ENCODE assay signal across 10 cellular contexts in the genomic region with DNA sequence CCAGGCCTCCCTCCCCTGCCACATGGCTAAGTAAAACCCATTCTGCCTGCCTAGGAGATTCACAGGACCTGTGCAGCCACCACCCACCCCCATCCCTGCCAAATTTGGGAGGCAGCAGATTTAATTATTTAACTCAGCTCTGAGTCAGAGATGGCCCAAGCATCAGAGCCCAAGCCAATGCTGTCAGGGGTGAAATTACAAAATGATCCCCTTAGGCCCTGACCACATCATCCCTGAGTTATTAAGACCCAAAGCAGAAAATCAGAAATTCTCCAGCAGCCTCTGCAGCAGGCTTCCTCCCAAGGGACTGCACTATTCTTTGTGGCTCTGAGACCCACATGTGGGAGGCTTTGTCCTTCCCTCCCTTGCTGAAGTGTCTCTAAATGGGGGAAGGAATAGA. TPM values are rescaled to one million over a fixed set of nuclear protein-coding genes. Genes with fewer than 3 reads are reported as not detected.
DNase-seq lines count a peak whose midpoint lies in the region; ATAC-seq, FAIRE-seq and TF ChIP-seq lines count a peak whose summit lies in the region.
"Had no signal": no experiment of that assay in that cellular context is flagged by ENCODE, and none has a peak within 500 bp of the region (broad histone marks: within the 10 kb centered on the region; RNA-seq: fewer than 3 reads in every experiment).

No MANE protein-coding gene starts in this region.

- H3K4me1 ChIP-seq in A549 (peaks cover 26% of the 10 kb centered on the region), mesenchymal stem cell (ENCODE audit: control insufficient read depth, insufficient read depth, low read depth, low read length) (peaks cover 9% of the 10 kb centered on the region), ovary (ENCODE audit: insufficient read depth) (peaks cover 1% of the 10 kb centered on the region)
- H3K4me1 ChIP-seq: testis had no signal

- TF ChIP-seq POLR2A in A549 (IDR thresholded peaks at IDR 0.05; ENCODE audit: low read length) (no peak), ovary (IDR thresholded peaks at IDR 0.05) (no peak)

- no peak overlapping the region for H2BK5ac ChIP-seq in mesenchymal stem cell (ENCODE audit: low read depth, low read length, poor library complexity, severe bottlenecking)

- H4K91ac ChIP-seq in mesenchymal stem cell (ENCODE audit: low read length): no peak overlapping the region

- TF ChIP-seq RAD21 in A549 (conservative IDR thresholded peaks at IDR 0.05 in 1 of 2, IDR thresholded peaks at IDR 0.05 in 1 of 2): no peak

- H3K4ac ChIP-seq in mesenchymal stem cell (ENCODE audit: low read depth in 1 of 2, low read length in 2 of 2): no peak overlapping the region

- no peak overlapping the region for H4K8ac ChIP-seq in mesenchymal stem cell (ENCODE audit: low read length)

- peak; percentile 28 to 49; a peak in 2 of 6 replicates for ATAC-seq in A549
- ATAC-seq in HG02981 (IDR thresholded peaks at IDR 0.05; ENCODE audit: unreplicated experiment): no peak

- no peak overlapping the region for H3K23ac ChIP-seq in mesenchymal stem cell (ENCODE audit: low read length in 2 of 2)

- POLR2A ChIA-PET in A549 (lab: Yijun Ruan, JAX): no interaction called here

- intact Hi-C loops in ovary (cut with DNase I): no loop called here

- DNase-seq in A549 (ENCODE audit: low read depth in 1 of 2, low spot score in 1 of 2): no peak
- peak; percentile 59 for DNase-seq in choroid plexus epithelial cell (ENCODE audit: low read depth)
- peak; percentile 32 for DNase-seq in mesenchymal stem cell
- DNase-seq in 8988T: no peak
- DNase-seq in UCSD-AML1 (lab: John Stamatoyannopoulos, UW; ENCODE audit: unreplicated experiment): no peak
- no peak for DNase-seq in ovary
- DNase-seq: AML-193, testis had no signal

- TF ChIP-seq CTCF in A549 (IDR thresholded peaks at IDR 0.05): no peak
- no peak for TF ChIP-seq CTCF in choroid plexus epithelial cell (conservative IDR thresholded peaks at IDR 0.05; ENCODE audit: low read depth, low read length)
- no peak for TF ChIP-seq CTCF in ovary (IDR thresholded peaks at IDR 0.05)

- no peak overlapping the region for H2AK5ac ChIP-seq in mesenchymal stem cell (ENCODE audit: low read length, severe bottlenecking)

- H2AFZ ChIP-seq in mesenchymal stem cell (ENCODE audit: low read depth, low read length): no peak overlapping the region

- H3K4me2 ChIP-seq in A549 (0 out of 3 replicates have a peak overlapping the region, but pooled peaks have one; percentile 1), mesenchymal stem cell (ENCODE audit: low read length, poor library complexity, severe bottlenecking) (no peak overlapping the region)

- no peaks in the 10 kb centered on the region for H3K36me3 ChIP-seq in KOPT-K1 (ENCODE audit: insufficient read depth, low read length)
- no peaks in the 10 kb centered on the region for H3K36me3 ChIP-seq in mesenchymal stem cell (ENCODE audit: control insufficient read depth in 1 of 2, insufficient read depth in 2 of 2, low read depth in 1 of 2, low read length in 2 of 2)
- no peaks in the 10 kb centered on the region for H3K36me3 ChIP-seq in ovary

- no peak overlapping the region for H3K14ac ChIP-seq in mesenchymal stem cell (ENCODE audit: low read length in 2 of 2)

- H2BK15ac ChIP-seq in mesenchymal stem cell (ENCODE audit: low read depth, poor library complexity, severe bottlenecking): no peak overlapping the region

- no peak overlapping the region for H2BK120ac ChIP-seq in mesenchymal stem cell (ENCODE audit: low read depth, low read length)

- TF ChIP-seq EP300 in A549 (IDR thresholded peaks at IDR 0.05) (no peak), ovary (IDR thresholded peaks at IDR 0.05) (no peak)

- H3K9ac ChIP-seq in mesenchymal stem cell (ENCODE audit: low read length): peak overlapping the region; percentile 56

- H3K27ac ChIP-seq in A549 (peak overlapping the region in 1 of 2 experiments; percentile 30; a peak in 2 of 6 replicates), KOPT-K1 (ENCODE audit: low read depth, low read length, poor library complexity, severe bottlenecking) (peak overlapping the region; percentile 97), mesenchymal stem cell (ENCODE audit: low read length, poor library complexity, severe bottlenecking) (no peak overlapping the region), ovary (no peak overlapping the region)
- H3K27ac ChIP-seq: testis had no signal

- H2BK12ac ChIP-seq in mesenchymal stem cell (ENCODE audit: low read length in 2 of 2): peak overlapping the region in 1 of 2 experiments; percentile 38

- H3K9me3 ChIP-seq in A549 (no peaks in the 10 kb centered on the region), KOPT-K1 (ENCODE audit: insufficient read depth, low read length, poor library complexity, severe bottlenecking) (no peaks in the 10 kb centered on the region), mesenchymal stem cell (ENCODE audit: control insufficient read depth, low read length) (no peaks in the 10 kb centered on the region), ovary (no peaks in the 10 kb centered on the region)
- H3K9me3 ChIP-seq: testis had no signal

- CTCF ChIA-PET in A549 (lab: Yijun Ruan, JAX): interaction anchor here (0.8 to 3.1 kb wide), 4 partner anchors 34 to 111 kb away, joined by 3 to 20 read pairs (median 10); no protein-coding TSS in a partner anchor

- no peak for FAIRE-seq in A549 (lab: Jason Lieb, UNC)

- H3K4me3 ChIP-seq in A549 (no peak overlapping the region), choroid plexus epithelial cell (ENCODE audit: low read depth, low read length) (no peak overlapping the region), mesenchymal stem cell (ENCODE audit: insufficient read depth in 1 of 2, low read depth in 1 of 2, low read length in 2 of 2) (peak overlapping the region in 1 of 2 experiments; percentile 2), ovary (no peak overlapping the region)
- H3K4me3 ChIP-seq: testis had no signal

- H3K27me3 ChIP-seq in mesenchymal stem cell (ENCODE audit: control insufficient read depth in 1 of 2, insufficient read depth in 1 of 2, low read length in 2 of 2) (no peaks in the 10 kb centered on the region), ovary (no peaks in the 10 kb centered on the region)
- H3K27me3 ChIP-seq: testis had no signal

- no peaks in the 10 kb centered on the region for H3K79me1 ChIP-seq in mesenchymal stem cell (replicated peaks; ENCODE audit: low read length, poor library complexity, severe bottlenecking)

- H3K18ac ChIP-seq in mesenchymal stem cell (ENCODE audit: low read depth in 1 of 2, low read length in 2 of 2): no peak overlapping the region

TF ChIP-seq in A549, 52 proteins besides CTCF, POLR2A, EP300 and RAD21:
- TF ChIP-seq, protein P1, sequence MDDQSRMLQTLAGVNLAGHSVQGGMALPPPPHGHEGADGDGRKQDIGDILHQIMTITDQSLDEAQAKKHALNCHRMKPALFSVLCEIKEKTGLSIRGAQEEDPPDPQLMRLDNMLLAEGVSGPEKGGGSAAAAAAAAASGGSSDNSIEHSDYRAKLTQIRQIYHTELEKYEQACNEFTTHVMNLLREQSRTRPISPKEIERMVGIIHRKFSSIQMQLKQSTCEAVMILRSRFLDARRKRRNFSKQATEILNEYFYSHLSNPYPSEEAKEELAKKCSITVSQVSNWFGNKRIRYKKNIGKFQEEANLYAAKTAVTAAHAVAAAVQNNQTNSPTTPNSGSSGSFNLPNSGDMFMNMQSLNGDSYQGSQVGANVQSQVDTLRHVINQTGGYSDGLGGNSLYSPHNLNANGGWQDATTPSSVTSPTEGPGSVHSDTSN (IDR thresholded peaks at IDR 0.05): no peak
- TF ChIP-seq CEBPB (IDR thresholded peaks at IDR 0.05): 0 out of 4 replicates have a peak, but pooled peaks of 1 of the 2 experiments have one; percentile 9

RNA-seq across cellular contexts. Expression of a gene that starts 52.8 kb away (rescaled TPM):
- 39.7 and 48.2 TPM in 2 replicates for polyA plus RNA-seq in A549 (2011; rRNA removed)
- polyA plus RNA-seq in A549 (2012; cell fraction: cytosol; rRNA removed): 17.1 and 21.7 TPM in 2 replicates
- polyA plus RNA-seq in A549 (2012; cell fraction: nucleus; rRNA removed): 8.8 and 10.4 TPM in 2 replicates
- 37.9 to 44.0 TPM (median 40.2 TPM) in 3 replicates for polyA plus RNA-seq in A549 (2017; fragmentation: RNase III; extraction: RNeasy Plus Mini Kit Qiagen cat#74134 plus additional on column Dnase treatment)
- polyA minus RNA-seq in A549 (2011; rRNA and poly(A)+ RNA removed): 7.8 and 9.1 TPM in 2 replicates
- polyA plus RNA-seq in mesenchymal stem cell (2013, experiment 1 of 2): 60.2 TPM
- 61.9 TPM for polyA plus RNA-seq in mesenchymal stem cell (2013, experiment 2 of 2)
- total RNA-seq in ovary: 10 to 100 TPM; 29.1 to 45.2 (median 36.0) TPM
- polyA plus RNA-seq in ovary: 10 to 100 TPM; 25.7 to 32.2 TPM

Comparison
In these comparisons a context has a peak if more than half of its experiments do, and no peak if none do; other contexts are left out.
1. DNase-seq: peak in choroid plexus epithelial cell (single experiment) and mesenchymal stem cell (single experiment); none in A549 (0 of 2), 8988T (single experiment), UCSD-AML1 (single experiment) and ovary (0 of 5).